14 cellular contexts compared by ENCODE assay signal in the genomic region with DNA sequence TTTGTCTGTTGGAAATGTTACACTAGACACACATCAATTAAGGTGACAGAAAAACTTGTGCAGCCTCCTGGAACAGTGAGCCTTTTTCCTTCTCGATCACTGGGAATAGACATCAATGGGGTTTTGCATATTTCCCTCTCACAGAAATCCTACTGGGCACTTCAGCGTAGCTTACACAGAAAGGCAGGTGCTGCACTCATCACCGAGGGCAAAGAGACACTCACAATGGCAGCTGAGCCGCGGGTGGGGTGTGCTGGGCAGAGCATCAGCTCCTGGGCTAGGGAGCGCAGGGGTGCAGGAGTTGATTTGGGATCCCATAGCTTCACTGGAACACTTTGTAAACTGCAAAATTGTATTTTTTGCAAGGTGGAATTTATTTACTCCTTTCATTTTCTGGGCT.
DNase-seq lines count a peak whose midpoint lies in the region; ATAC-seq and TF ChIP-seq lines count a peak whose summit lies in the region.
"Had no signal": no experiment of that assay in that cellular context is flagged by ENCODE, and none has a peak within 500 bp of the region (broad histone marks: within the 10 kb centered on the region; RNA-seq: fewer than 3 reads in every experiment).

No MANE protein-coding gene starts in this region.

- H3K27ac ChIP-seq in heart right ventricle (peak overlapping the region in 8 of 10 donors; percentile 45 to 81 (median 78)), aorta (ENCODE audit: low read depth in 1 of 2, low read length in 2 of 2) (peak overlapping the region; percentile 93 to 94), esophagus squamous epithelium (peak overlapping the region in 2 of 4 donors; percentile 68 to 84)

- no peaks in the 10 kb centered on the region for H3K9me3 ChIP-seq in heart right ventricle
- no peaks in the 10 kb centered on the region for H3K9me3 ChIP-seq in aorta (ENCODE audit: control insufficient read depth, low read length)
- H3K9me3 ChIP-seq in esophagus squamous epithelium, result no peaks in the 10 kb centered on the region
- no peaks in the 10 kb centered on the region for H3K9me3 ChIP-seq in T-helper 17 cell (ENCODE audit: control insufficient read depth, low read length, poor library complexity, severe bottlenecking)
- H3K9me3 ChIP-seq: upper lobe of left lung had no signal

- H3K36me3 ChIP-seq in heart right ventricle (no peaks in the 10 kb centered on the region), aorta (ENCODE audit: control insufficient read depth in 1 of 2, insufficient read depth in 2 of 2, low read length in 1 of 2) (no peaks in the 10 kb centered on the region), esophagus squamous epithelium (no peaks in the 10 kb centered on the region)
- H3K36me3 ChIP-seq: upper lobe of left lung had no signal

- DNase-seq in heart right ventricle (no peak), Right ventricle myocardium inferior (ENCODE audit: missing footprints) (no peak), NCI-H526 treated with DMSO at 0.1 percent for 48 hours (lab: John Stamatoyannopoulos, UW) (peak; percentile 62), mesenteric fat pad (ENCODE audit: low spot score) (peak; percentile 64), aorta (no peak), SIG-M5 treated with dmso at 0.1 percent for 504 hours (lab: John Stamatoyannopoulos, UW; ENCODE audit: unreplicated experiment) (no peak), esophagus squamous epithelium (lab: John Stamatoyannopoulos, UW) (no peak), T-helper 17 cell (no peak)
- DNase-seq: activated CD4-positive, alpha-beta T cell treated with anti-CD3 and anti-CD28 coated beads, Interleukin-2, amount 50 U/mL, for 1 hour; MM.1S; naive B cell; stimulated activated CD4-positive, alpha-beta T cell treated with anti-CD3 and anti-CD28 coated beads, Interleukin-4, amount 100 ng/mL, for 24 hours had no signal

- peaks cover 9% of the 10 kb centered on the region for H3K27me3 Mint-ChIP-seq in T-helper 17 cell

- H3K27me3 ChIP-seq in heart right ventricle, result peaks cover 0 to 3% (median 0%) of the 10 kb centered on the region in 7 donors
- H3K27me3 ChIP-seq in aorta (ENCODE audit: control insufficient read depth in 1 of 2, insufficient read depth in 2 of 2, low read length in 1 of 2), result no peaks in the 10 kb centered on the region
- no peaks in the 10 kb centered on the region for H3K27me3 ChIP-seq in esophagus squamous epithelium
- H3K27me3 ChIP-seq: upper lobe of left lung had no signal

- H3K4me3 ChIP-seq in heart right ventricle, result no peak overlapping the region
- H3K4me3 ChIP-seq in aorta (ENCODE audit: low read length in 2 of 2), result no peak overlapping the region
- H3K4me3 ChIP-seq in esophagus squamous epithelium, result no peak overlapping the region
- H3K4me3 ChIP-seq: upper lobe of left lung had no signal

- intact Hi-C loops in heart right ventricle (cut with DNase I) (no loop called here), Right ventricle myocardium inferior (cut with DNase I) (no loop called here), aorta (cut with DNase I) (no loop called here), esophagus squamous epithelium (cut with DNase I) (no loop called here)

- no peaks in the 10 kb centered on the region for H3K36me3 Mint-ChIP-seq in T-helper 17 cell (ENCODE audit: low read depth)

- no peak overlapping the region for H3K27ac Mint-ChIP-seq in T-helper 17 cell
- H3K27ac Mint-ChIP-seq: activated T-cell treated with anti-CD3 and anti-CD28 coated beads, Interleukin-2, amount 50 U/mL, for 72 hours; naive B cell had no signal

- WGBS in heart right ventricle, 2 donors, result 70 to 81% methylated on average over 6 of the region's 6 CpGs
- WGBS in aorta, 2 donors, result 48 to 57% methylated on average over 6 of the region's 6 CpGs
- 66 to 74% methylated on average over 3 to 4 of the region's 6 CpGs for WGBS in esophagus squamous epithelium, 2 donors

- H3K4me1 ChIP-seq in heart right ventricle (peaks cover 3 to 19% (median 7%) of the 10 kb centered on the region in 9 donors), aorta (ENCODE audit: control insufficient read depth in 1 of 2, insufficient read depth in 2 of 2, low read length in 2 of 2) (peaks cover 0 to 1% of the 10 kb centered on the region in 2 donors), esophagus squamous epithelium (peaks cover 0 to 12% (median 5%) of the 10 kb centered on the region in 3 donors)

- no peak for ATAC-seq in heart right ventricle
- ATAC-seq in Right ventricle myocardium inferior, result no peak
- no peak for ATAC-seq in aorta (ENCODE audit: low FRiP score)
- ATAC-seq in T-helper 17 cell, result no peak

- TF ChIP-seq CTCF in heart right ventricle (IDR thresholded peaks at IDR 0.05) (no peak), esophagus squamous epithelium (IDR thresholded peaks at IDR 0.05) (no peak)

- TF ChIP-seq POLR2A in esophagus squamous epithelium (IDR thresholded peaks at IDR 0.05), result no peak

- H3K4me1 Mint-ChIP-seq in T-helper 17 cell, result no peaks in the 10 kb centered on the region
- H3K4me1 Mint-ChIP-seq: naive B cell had no signal

- no peak overlapping the region for H3K4me3 Mint-ChIP-seq in T-helper 17 cell
- H3K4me3 Mint-ChIP-seq: activated T-cell treated with anti-CD3 and anti-CD28 coated beads, Interleukin-2, amount 50 U/mL, for 72 hours; naive B cell had no signal

Comparison
In these comparisons a context has a peak if more than half of its experiments do, and no peak if none do; other contexts are left out.
1. DNase-seq: peak in NCI-H526 treated with DMSO at 0.1 percent for 48 hours (single experiment) and mesenteric fat pad (single experiment); none in heart right ventricle (0 of 2), Right ventricle myocardium inferior (single experiment), aorta (0 of 2), SIG-M5 treated with dmso at 0.1 percent for 504 hours (single experiment), esophagus squamous epithelium (single experiment) and T-helper 17 cell (0 of 3).